In genomic region chr9:116101516-116101915, GRCh38 we compare ENCODE assay signal across 15 cellular contexts. TPM values are rescaled to one million over a fixed set of nuclear protein-coding genes. Genes with fewer than 3 reads are reported as not detected.
A peak's percentile ranks its signal among the peaks of the same experiment; 100 is the strongest.
DNase-seq lines count a peak whose midpoint lies in the region; ATAC-seq and TF ChIP-seq lines count a peak whose summit lies in the region.
"Had no signal": no experiment of that assay in that cellular context is flagged by ENCODE, and none has a peak within 500 bp of the region (broad histone marks: within the 10 kb centered on the region; RNA-seq: fewer than 3 reads in every experiment).

No MANE protein-coding gene starts in this region.

- DNase-seq in A673 (ENCODE audit: low spot score) (peak; percentile 50), HFFc6 (peak; percentile 60), cardiac fibroblast (ENCODE audit: low read depth in 2 of 2) (peak; percentile 80 to 93), kidney glomerular epithelial cell (lab: John Stamatoyannopoulos, UW) (peak; percentile 50), germinal center (ENCODE audit: low spot score) (no peak), superior temporal gyrus (ENCODE audit: extremely low spot score) (no peak)
- DNase-seq in stimulated activated effector memory CD8-positive, alpha-beta T cell treated with anti-CD3 and anti-CD28 coated beads, Interleukin-12 subunit alpha, Interleukin-12 subunit beta, amount 100 ng/mL, for 72 hours (ENCODE audit: low spot score in 2 of 2) = no peak
- DNase-seq in CD8-positive, alpha-beta T cell = no peak
- DNase-seq: activated naive CD4-positive, alpha-beta T cell treated with Interleukin-2 at 50 U/mL for 16 hours; DMS 273 treated with DMSO at 0.1 percent for 48 hours; NCI-H2029 treated with DMSO at 0.1 percent for 48 hours; NCI-H524 treated with DMSO at 0.1 percent for 48 hours; stimulated activated CD4-positive, alpha-beta T cell treated with anti-CD3 and anti-CD28 coated beads, Interleukin-2, amount 100 ng/mL, for 24 hours; tibial artery had no signal

- CTCF ChIA-PET in A673 (lab: Charles Lee) = no interaction called here
- CTCF ChIA-PET in CD8-positive, alpha-beta T cell (lab: Charles Lee) = no interaction called here

- no peak for TF ChIP-seq CTCF in A673 (conservative IDR thresholded peaks at IDR 0.05; ENCODE audit: low read depth, low read length)
- TF ChIP-seq CTCF in HFFc6 (IDR thresholded peaks at IDR 0.05) = no peak
- no peak for TF ChIP-seq CTCF in cardiac fibroblast (IDR thresholded peaks at IDR 0.05; ENCODE audit: low read depth, low read length)
- no peak for TF ChIP-seq CTCF in CD8-positive, alpha-beta T cell (IDR thresholded peaks at IDR 0.05)

- intact Hi-C loops in A673 (cut with micrococcal nuclease; ENCODE audit: unreplicated experiment) = no loop called here
- intact Hi-C loops in CD8-positive, alpha-beta T cell (cut with DNase I, micrococcal nuclease) = no loop called here

- no peak overlapping the region for H3K27ac ChIP-seq in A673 (ENCODE audit: low read depth, low read length, poor library complexity, severe bottlenecking)
- H3K27ac ChIP-seq in CD8-positive, alpha-beta T cell (ENCODE audit: low read depth, low read length) = no peak overlapping the region
- H3K27ac ChIP-seq: tibial artery had no signal

- H3K36me3 ChIP-seq in A673 (ENCODE audit: insufficient read depth, low read length, poor library complexity, severe bottlenecking) = no peaks in the 10 kb centered on the region
- H3K36me3 ChIP-seq in CD8-positive, alpha-beta T cell (ENCODE audit: insufficient read depth, low read length) = no peaks in the 10 kb centered on the region
- H3K36me3 ChIP-seq: tibial artery had no signal

- no TSS peak for BruUV-seq in A673 (replicated peaks; lab: Mats Ljungman, UMichigan)

- H3K4me1 ChIP-seq in A673 (ENCODE audit: insufficient read depth, low read length, poor library complexity, severe bottlenecking) = peaks cover 13% of the 10 kb centered on the region
- no peaks in the 10 kb centered on the region for H3K4me1 ChIP-seq in CD8-positive, alpha-beta T cell (ENCODE audit: insufficient read depth, low read length)
- H3K4me1 ChIP-seq: tibial artery had no signal

- peaks cover 4% of the 10 kb centered on the region; the same call in 1 of the 2 replicates for H3K36me3 Mint-ChIP-seq in HFFc6 (ENCODE audit: low read depth)
- no peaks in the 10 kb centered on the region for H3K36me3 Mint-ChIP-seq in stimulated activated effector memory CD8-positive, alpha-beta T cell treated with anti-CD3 and anti-CD28 coated beads, Interleukin-12 subunit alpha, Interleukin-12 subunit beta, amount 100 ng/mL, for 72 hours
- H3K36me3 Mint-ChIP-seq in CD8-positive, alpha-beta T cell = no peaks in the 10 kb centered on the region

- no peaks in the 10 kb centered on the region for H3K9me3 Mint-ChIP-seq in HFFc6
- peaks cover 9% of the 10 kb centered on the region for H3K9me3 Mint-ChIP-seq in stimulated activated effector memory CD8-positive, alpha-beta T cell treated with anti-CD3 and anti-CD28 coated beads, Interleukin-12 subunit alpha, Interleukin-12 subunit beta, amount 100 ng/mL, for 72 hours
- H3K9me3 Mint-ChIP-seq in CD8-positive, alpha-beta T cell = peaks cover 8% of the 10 kb centered on the region

- H3K27ac Mint-ChIP-seq in HFFc6 = no peak overlapping the region; the same call in 1 of the 2 replicates
- H3K27ac Mint-ChIP-seq in stimulated activated effector memory CD8-positive, alpha-beta T cell treated with anti-CD3 and anti-CD28 coated beads, Interleukin-12 subunit alpha, Interleukin-12 subunit beta, amount 100 ng/mL, for 72 hours = no peak overlapping the region
- no peak overlapping the region for H3K27ac Mint-ChIP-seq in CD8-positive, alpha-beta T cell

- no peak for ATAC-seq in stimulated activated effector memory CD8-positive, alpha-beta T cell treated with anti-CD3 and anti-CD28 coated beads, Interleukin-12 subunit alpha, Interleukin-12 subunit beta, amount 100 ng/mL, for 72 hours
- no peak for ATAC-seq in CD8-positive, alpha-beta T cell

- no peak overlapping the region for H3K4me3 ChIP-seq in A673 (ENCODE audit: low read depth, low read length, poor library complexity, severe bottlenecking)
- H3K4me3 ChIP-seq in cardiac fibroblast (replicated peaks in 1 of 2; ENCODE audit: low read depth in 2 of 2, low read length in 2 of 2) = no peak overlapping the region
- no peak overlapping the region for H3K4me3 ChIP-seq in CD8-positive, alpha-beta T cell (ENCODE audit: low read depth, low read length)
- H3K4me3 ChIP-seq: tibial artery had no signal

- H3K27me3 ChIP-seq in A673 (replicated peaks; ENCODE audit: insufficient read depth, low read depth, low read length, poor library complexity) = no peaks in the 10 kb centered on the region
- H3K27me3 ChIP-seq in CD8-positive, alpha-beta T cell (ENCODE audit: insufficient read depth, low read length) = no peaks in the 10 kb centered on the region
- H3K27me3 ChIP-seq: tibial artery had no signal

- H3K27me3 Mint-ChIP-seq in HFFc6 (ENCODE audit: insufficient read depth) = no peaks in the 10 kb centered on the region
- H3K27me3 Mint-ChIP-seq in CD8-positive, alpha-beta T cell (ENCODE audit: low read depth) = no peaks in the 10 kb centered on the region

- peaks cover 77% of the 10 kb centered on the region for H3K4me1 Mint-ChIP-seq in HFFc6 (ENCODE audit: low read depth)
- no peaks in the 10 kb centered on the region for H3K4me1 Mint-ChIP-seq in stimulated activated effector memory CD8-positive, alpha-beta T cell treated with anti-CD3 and anti-CD28 coated beads, Interleukin-12 subunit alpha, Interleukin-12 subunit beta, amount 100 ng/mL, for 72 hours
- no peaks in the 10 kb centered on the region for H3K4me1 Mint-ChIP-seq in CD8-positive, alpha-beta T cell (ENCODE audit: low read depth)

- no peak overlapping the region for H3K4me3 Mint-ChIP-seq in HFFc6
- H3K4me3 Mint-ChIP-seq in stimulated activated effector memory CD8-positive, alpha-beta T cell treated with anti-CD3 and anti-CD28 coated beads, Interleukin-12 subunit alpha, Interleukin-12 subunit beta, amount 100 ng/mL, for 72 hours = no peak overlapping the region
- no peak overlapping the region for H3K4me3 Mint-ChIP-seq in CD8-positive, alpha-beta T cell

- POLR2A ChIA-PET in A673 (lab: Charles Lee; ENCODE audit: low non-redundant PET) = no interaction called here
- POLR2A ChIA-PET in CD8-positive, alpha-beta T cell (lab: Charles Lee) = no interaction called here

- H3K9me3 ChIP-seq in A673 (ENCODE audit: low read depth, low read length, poor library complexity, severe bottlenecking) = no peaks in the 10 kb centered on the region
- no peaks in the 10 kb centered on the region for H3K9me3 ChIP-seq in CD8-positive, alpha-beta T cell (ENCODE audit: low read length)
- H3K9me3 ChIP-seq: tibial artery had no signal

RNA-seq across cellular contexts. Expression of gene PAPPA, which starts 52.1 kb away (rescaled TPM):
- 44.0 and 47.4 TPM in 2 replicates for total RNA-seq in A673 (2021)
- 10 to 100 TPM in 5 of 6 experiments, 1 to 10 TPM in 1; 8.2 to 13.2 (median 12.3) TPM for total RNA-seq in HFFc6 (2021; fragmentation: NEBNext Ultra II Directional; extraction: Animal tissue kit (Norgen Biotek cat#: 25700))
- total RNA-seq in CD8-positive, alpha-beta T cell = not detected
- total RNA-seq: T-helper 1 cell treated with Interleukin-12 subunit alpha and Interleukin-12 subunit beta and Interleukin-4 antibody, amounts not matched to agents 30 ng/mL and 1 ng/mL, for 36 hours had no signal

Comparison
In these comparisons a context has a peak if more than half of its experiments do, and no peak if none do; other contexts are left out.
1. DNase-seq: peak in A673 (single experiment), HFFc6 (single experiment), cardiac fibroblast (2 of 2) and kidney glomerular epithelial cell (single experiment); none in germinal center (single experiment), stimulated activated effector memory CD8-positive, alpha-beta T cell treated with anti-CD3 and anti-CD28 coated beads, Interleukin-12 subunit alpha, Interleukin-12 subunit beta, amount 100 ng/mL, for 72 hours (0 of 2), CD8-positive, alpha-beta T cell (0 of 7) and superior temporal gyrus (single experiment).
2. RNA of gene PAPPA, which starts 52.1 kb away (total RNA-seq): 44.0 to 47.4 TPM in A673 and 8.2 to 13.2 TPM in HFFc6; not detected in CD8-positive, alpha-beta T cell; every median in the first group is over 4 times any median in the second.